ENCODE assay signal across 19 cellular contexts in the genomic region with DNA sequence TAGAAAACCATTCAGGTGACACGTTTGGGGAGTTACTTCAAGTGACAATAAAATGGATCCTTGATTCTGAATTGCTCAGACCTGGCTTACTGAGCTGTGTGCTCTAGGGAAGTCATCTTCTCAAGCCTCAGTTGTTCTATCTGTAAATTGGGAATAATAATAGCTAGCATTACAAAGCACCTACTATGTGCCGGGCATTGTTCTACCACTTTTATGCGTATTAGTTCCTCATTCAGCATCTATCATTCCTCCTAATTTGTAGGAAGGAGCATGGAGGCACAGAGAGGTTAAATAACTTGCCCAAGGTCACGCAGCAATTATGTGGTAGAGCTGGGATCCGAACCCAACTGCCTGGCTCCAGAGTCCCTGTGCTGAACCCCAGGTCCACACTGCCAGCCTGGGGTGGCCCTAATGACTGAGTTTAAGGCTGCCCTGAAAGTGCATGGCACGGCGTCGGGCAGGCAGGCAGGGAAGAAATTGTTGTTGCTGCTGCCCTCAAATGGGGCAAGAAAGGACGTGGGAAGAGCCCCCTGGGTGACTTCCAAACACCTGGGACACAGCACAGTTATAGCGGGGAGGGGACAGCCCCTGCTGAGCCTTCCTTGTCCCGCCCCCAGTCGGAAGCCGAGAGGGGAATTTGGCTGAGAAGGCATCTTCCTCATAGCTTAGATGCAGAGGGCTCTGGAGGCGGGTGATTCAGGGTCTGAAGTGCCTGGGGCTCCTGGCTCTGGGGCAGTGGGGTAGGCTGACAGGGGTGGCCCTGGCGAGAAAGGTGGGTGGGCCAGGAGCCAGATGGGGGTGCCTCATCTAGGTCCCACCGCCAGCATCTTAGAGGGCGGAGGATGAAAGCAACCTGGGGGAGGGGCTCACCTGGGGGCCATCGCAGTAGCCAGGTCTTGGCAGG.
A peak's percentile ranks its signal among the peaks of the same experiment; 100 is the strongest.
DNase-seq lines count a peak whose midpoint lies in the region; ATAC-seq, FAIRE-seq and TF ChIP-seq lines count a peak whose summit lies in the region.
"Had no signal": no experiment of that assay in that cellular context is flagged by ENCODE, and none has a peak within 500 bp of the region (broad histone marks: within the 10 kb centered on the region; RNA-seq: fewer than 3 reads in every experiment).

No MANE protein-coding gene starts in this region.

- CTCF ChIA-PET in activated CD4-positive, alpha-beta T cell treated with anti-CD3 and anti-CD28 coated beads, Interleukin-2, amount 10 ng/mL, durations not matched to agents 7 days and 5 days (lab: Charles Lee), result interaction anchor here (0.6 to 0.8 kb wide), 2 partner anchors 23 to 130 kb away, joined by 3 read pairs; no protein-coding TSS in a partner anchor

- WGBS in endodermal cell (ENCODE audit: insufficient coverage in 1 of 2, insufficient read length in 1 of 2), 2 experiments, result 68 to 75% methylated on average over 9 to 18 of the region's 18 CpGs

- no peaks in the 10 kb centered on the region for H3K36me3 ChIP-seq in endodermal cell (ENCODE audit: control insufficient read depth, insufficient read depth, low read length)
- H3K36me3 ChIP-seq: BLaER1, ovary had no signal

- H3K4me3 ChIP-seq in endodermal cell (ENCODE audit: low read length), result no peak overlapping the region
- H3K4me3 ChIP-seq: BLaER1, ovary had no signal

- no peak for ATAC-seq in sciatic nerve
- ATAC-seq in HG02884 (IDR thresholded peaks at IDR 0.05; ENCODE audit: unreplicated experiment), result no peak

- H3K4me3 Mint-ChIP-seq in activated CD4-positive, alpha-beta T cell treated with anti-CD3 and anti-CD28 coated beads, Interleukin-2, amount 10 ng/mL, durations not matched to agents 7 days and 5 days, result no peak overlapping the region
- no peak overlapping the region for H3K4me3 Mint-ChIP-seq in endodermal cell

- FAIRE-seq in RCC 7860 (lab: Jason Lieb, UNC), result no peak

- H3K27me3 Mint-ChIP-seq in activated CD4-positive, alpha-beta T cell treated with anti-CD3 and anti-CD28 coated beads, Interleukin-2, amount 10 ng/mL, durations not matched to agents 7 days and 5 days, result peaks cover 14% of the 10 kb centered on the region
- peaks cover 3% of the 10 kb centered on the region for H3K27me3 Mint-ChIP-seq in endodermal cell (ENCODE audit: insufficient read depth)

- TF ChIP-seq CTCF in GM13976 (IDR thresholded peaks at IDR 0.05; ENCODE audit: borderline replicate concordance, control extremely low read depth, extremely low read depth, insufficient read depth, missing control alignments), result no peak
- no peak for TF ChIP-seq CTCF in endodermal cell (conservative IDR thresholded peaks at IDR 0.05)

- in situ Hi-C loops in GM13976 (cut with MboI; ENCODE audit: low sequenced_read_pairs, unreplicated experiment), result no loop called here

- peak; percentile 34 for DNase-seq in activated CD4-positive, alpha-beta T cell treated with anti-CD3 and anti-CD28 coated beads for 48 hours
- DNase-seq in activated CD4-positive, alpha-beta T cell treated with anti-CD3 and anti-CD28 coated beads, Interleukin-2, amount 10 ng/mL, durations not matched to agents 7 days and 5 days, result no peak
- DNase-seq in GM13976 (ENCODE audit: low spot score) (peak; percentile 30), endodermal cell (peak; percentile 73), sciatic nerve (ENCODE audit: low spot score) (peak; percentile 39), LoVo (ENCODE audit: low spot score) (no peak), RCC 7860 (ENCODE audit: low spot score) (no peak)
- DNase-seq: activated CD8-positive, alpha-beta memory T cell treated with anti-CD3 and anti-CD28 coated beads, Interleukin-2, amount 50 U/mL, for 4 hours; central memory CD4-positive, alpha-beta T cell; DMS53; hypothalamus; Kasumi-1; NCI-H1436; NCI-H2227 treated with DMSO at 0.1 percent for 48 hours; NK-92 treated with Interleukin-12 subunit alpha and Interleukin-12 subunit beta, amount 100 ng/mL, for 24 hours; ovary; stimulated activated naive CD4-positive, alpha-beta T cell treated with Interleukin-2 at 50 U/mL for 16 hours had no signal

- H3K9ac ChIP-seq in endodermal cell (ENCODE audit: extremely low read depth, low read length, poor library complexity, severe bottlenecking), result no peak overlapping the region
- H3K9ac ChIP-seq: BLaER1 had no signal

- intact Hi-C loops in sciatic nerve (cut with DNase I), result no loop called here

- no peak overlapping the region for H3K27ac ChIP-seq in endodermal cell (ENCODE audit: low read depth, low read length)
- H3K27ac ChIP-seq: BLaER1, ovary had no signal

- H3K9me3 Mint-ChIP-seq in activated CD4-positive, alpha-beta T cell treated with anti-CD3 and anti-CD28 coated beads, Interleukin-2, amount 10 ng/mL, durations not matched to agents 7 days and 5 days, result no peaks in the 10 kb centered on the region
- H3K9me3 Mint-ChIP-seq in endodermal cell, result no peaks in the 10 kb centered on the region

- H3K27ac Mint-ChIP-seq in activated CD4-positive, alpha-beta T cell treated with anti-CD3 and anti-CD28 coated beads, Interleukin-2, amount 10 ng/mL, durations not matched to agents 7 days and 5 days, result no peak overlapping the region
- no peak overlapping the region for H3K27ac Mint-ChIP-seq in endodermal cell

- no peaks in the 10 kb centered on the region for H3K36me3 Mint-ChIP-seq in activated CD4-positive, alpha-beta T cell treated with anti-CD3 and anti-CD28 coated beads, Interleukin-2, amount 10 ng/mL, durations not matched to agents 7 days and 5 days (ENCODE audit: low read depth)
- no peaks in the 10 kb centered on the region for H3K36me3 Mint-ChIP-seq in endodermal cell (ENCODE audit: low read depth)

- no peaks in the 10 kb centered on the region for H3K4me1 ChIP-seq in endodermal cell (ENCODE audit: control insufficient read depth, insufficient read depth, low read length)

- H3K9me3 ChIP-seq in endodermal cell (ENCODE audit: control insufficient read depth, low read length), result no peaks in the 10 kb centered on the region
- H3K9me3 ChIP-seq: BLaER1, ovary had no signal

- POLR2A ChIA-PET in activated CD4-positive, alpha-beta T cell treated with anti-CD3 and anti-CD28 coated beads, Interleukin-2, amount 10 ng/mL, durations not matched to agents 7 days and 5 days (lab: Charles Lee), result no interaction called here

- H3K4me1 Mint-ChIP-seq in activated CD4-positive, alpha-beta T cell treated with anti-CD3 and anti-CD28 coated beads, Interleukin-2, amount 10 ng/mL, durations not matched to agents 7 days and 5 days, result no peaks in the 10 kb centered on the region
- peaks cover 4% of the 10 kb centered on the region for H3K4me1 Mint-ChIP-seq in endodermal cell

- no peaks in the 10 kb centered on the region for H3K27me3 ChIP-seq in endodermal cell (ENCODE audit: control insufficient read depth, insufficient read depth, low read length, poor library complexity, severe bottlenecking)
- H3K27me3 ChIP-seq: BLaER1, ovary had no signal

Comparison
In these comparisons a context has a peak if more than half of its experiments do, and no peak if none do; other contexts are left out.
1. DNase-seq: peak in activated CD4-positive, alpha-beta T cell treated with anti-CD3 and anti-CD28 coated beads for 48 hours (single experiment), GM13976 (single experiment), endodermal cell (single experiment) and sciatic nerve (single experiment); none in activated CD4-positive, alpha-beta T cell treated with anti-CD3 and anti-CD28 coated beads, Interleukin-2, amount 10 ng/mL, durations not matched to agents 7 days and 5 days (single experiment), LoVo (single experiment) and RCC 7860 (single experiment).